In the genomic region with DNA sequence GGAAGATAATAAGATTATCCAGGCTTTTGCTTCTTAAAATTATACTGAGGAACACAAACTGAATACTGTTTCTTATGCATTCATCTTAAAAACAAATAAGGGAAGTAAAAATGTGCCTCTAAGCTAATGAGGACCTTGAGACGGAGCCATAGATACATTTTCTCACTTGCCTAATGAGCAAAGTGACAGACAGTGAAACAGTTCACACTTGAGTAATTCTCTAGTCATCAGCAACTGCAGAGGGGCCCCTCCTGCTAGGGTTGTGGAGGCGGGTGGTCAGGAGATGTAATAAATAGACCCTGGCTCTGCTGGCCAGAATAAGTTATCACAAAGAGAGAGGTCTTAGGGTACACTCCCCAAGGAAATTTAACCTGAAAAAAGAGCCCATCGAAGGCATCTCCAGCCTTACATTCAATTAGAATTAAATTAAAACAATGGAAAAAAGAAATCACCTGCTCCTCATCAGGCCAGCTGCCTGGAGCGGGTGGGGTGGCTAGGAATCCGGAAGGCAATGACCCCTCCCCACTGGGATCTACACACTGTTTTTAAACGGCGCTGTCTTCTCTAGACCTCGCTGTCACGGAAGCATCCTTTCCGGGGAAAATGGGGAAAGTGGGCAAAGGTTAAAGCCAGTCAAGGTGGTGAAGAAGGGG, we compare ENCODE assay signal across 7 cellular contexts. TPM values are rescaled to one million over a fixed set of nuclear protein-coding genes. Genes with fewer than 3 reads are reported as not detected.
DNase-seq lines count a peak whose midpoint lies in the region; ATAC-seq and FAIRE-seq lines count a peak whose summit lies in the region.

No MANE protein-coding gene starts in this region.

- no peak for DNase-seq in GM19239 (ENCODE audit: insufficient read length, low spot score)
- no peak for DNase-seq in activated naive CD4-positive, alpha-beta T cell treated with anti-CD3 and anti-CD28 coated beads, Interleukin-2, amount 10 ng/mL, durations not matched to agents 7 days and 5 days
- no peak for DNase-seq in hepatic stellate cell (ENCODE audit: low spot score)
- DNase-seq in activated T-cell treated with anti-CD3 and anti-CD28 coated beads, Interleukin-2, amount 50 U/mL, for 4 hours, result no peak

- FAIRE-seq in GM19239 (lab: Jason Lieb, UNC), result peak; percentile 94

- H3K36me3 Mint-ChIP-seq in IgD-negative memory B cell, result no peaks in the 10 kb centered on the region
- no peaks in the 10 kb centered on the region for H3K36me3 Mint-ChIP-seq in stimulated activated memory B cell treated with anti-CD40 and anti-IgM and Interleukin-4, amounts not matched to agents 10 μg/mL and 1 μg/mL and 100 μg/mL, for 72 hours
- no peaks in the 10 kb centered on the region for H3K36me3 Mint-ChIP-seq in activated naive CD4-positive, alpha-beta T cell treated with anti-CD3 and anti-CD28 coated beads, Interleukin-2, amount 10 ng/mL, durations not matched to agents 7 days and 5 days
- H3K36me3 Mint-ChIP-seq in activated T-cell treated with anti-CD3 and anti-CD28 coated beads, Interleukin-2, amount 50 U/mL, for 4 hours (ENCODE audit: insufficient read depth), result no peaks in the 10 kb centered on the region

- no peaks in the 10 kb centered on the region for H3K9me3 Mint-ChIP-seq in IgD-negative memory B cell
- H3K9me3 Mint-ChIP-seq in stimulated activated memory B cell treated with anti-CD40 and anti-IgM and Interleukin-4, amounts not matched to agents 10 μg/mL and 1 μg/mL and 100 μg/mL, for 72 hours, result no peaks in the 10 kb centered on the region
- no peaks in the 10 kb centered on the region for H3K9me3 Mint-ChIP-seq in activated naive CD4-positive, alpha-beta T cell treated with anti-CD3 and anti-CD28 coated beads, Interleukin-2, amount 10 ng/mL, durations not matched to agents 7 days and 5 days
- H3K9me3 Mint-ChIP-seq in activated T-cell treated with anti-CD3 and anti-CD28 coated beads, Interleukin-2, amount 50 U/mL, for 4 hours, result no peaks in the 10 kb centered on the region

- H3K4me1 Mint-ChIP-seq in IgD-negative memory B cell, result peaks cover 29 to 52% (median 35%) of the 10 kb centered on the region in 3 donors
- peaks cover 45% of the 10 kb centered on the region for H3K4me1 Mint-ChIP-seq in stimulated activated memory B cell treated with anti-CD40 and anti-IgM and Interleukin-4, amounts not matched to agents 10 μg/mL and 1 μg/mL and 100 μg/mL, for 72 hours
- peaks cover 5% of the 10 kb centered on the region for H3K4me1 Mint-ChIP-seq in activated naive CD4-positive, alpha-beta T cell treated with anti-CD3 and anti-CD28 coated beads, Interleukin-2, amount 10 ng/mL, durations not matched to agents 7 days and 5 days
- H3K4me1 Mint-ChIP-seq in activated T-cell treated with anti-CD3 and anti-CD28 coated beads, Interleukin-2, amount 50 U/mL, for 4 hours (ENCODE audit: low read depth), result peaks cover 4% of the 10 kb centered on the region

- ATAC-seq in HG02798 (IDR thresholded peaks at IDR 0.05; ENCODE audit: poor library complexity, unreplicated experiment), result peak; percentile 83
- ATAC-seq in stimulated activated memory B cell treated with anti-CD40 and anti-IgM and Interleukin-4, amounts not matched to agents 10 μg/mL and 1 μg/mL and 100 μg/mL, for 72 hours, result peak; percentile 93
- no peak for ATAC-seq in activated T-cell treated with anti-CD3 and anti-CD28 coated beads, Interleukin-2, amount 50 U/mL, for 4 hours

- CTCF ChIA-PET in activated naive CD4-positive, alpha-beta T cell treated with anti-CD3 and anti-CD28 coated beads, Interleukin-2, amount 10 ng/mL, durations not matched to agents 7 days and 5 days (lab: Charles Lee), result interaction anchor here (0.6 to 1.5 kb wide), 2 partner anchors 23 to 39 kb away, joined by 3 to 5 read pairs; no protein-coding TSS in a partner anchor

- H3K27me3 Mint-ChIP-seq in IgD-negative memory B cell, result peaks cover 3% of the 10 kb centered on the region
- no peaks in the 10 kb centered on the region for H3K27me3 Mint-ChIP-seq in stimulated activated memory B cell treated with anti-CD40 and anti-IgM and Interleukin-4, amounts not matched to agents 10 μg/mL and 1 μg/mL and 100 μg/mL, for 72 hours
- H3K27me3 Mint-ChIP-seq in activated naive CD4-positive, alpha-beta T cell treated with anti-CD3 and anti-CD28 coated beads, Interleukin-2, amount 10 ng/mL, durations not matched to agents 7 days and 5 days, result peaks cover 35% of the 10 kb centered on the region
- peaks cover 20% of the 10 kb centered on the region for H3K27me3 Mint-ChIP-seq in activated T-cell treated with anti-CD3 and anti-CD28 coated beads, Interleukin-2, amount 50 U/mL, for 4 hours (ENCODE audit: low read depth)

- peak overlapping the region; percentile 91 to 98 (median 93) for H3K27ac Mint-ChIP-seq in IgD-negative memory B cell
- peak overlapping the region; percentile 95 for H3K27ac Mint-ChIP-seq in stimulated activated memory B cell treated with anti-CD40 and anti-IgM and Interleukin-4, amounts not matched to agents 10 μg/mL and 1 μg/mL and 100 μg/mL, for 72 hours
- H3K27ac Mint-ChIP-seq in activated naive CD4-positive, alpha-beta T cell treated with anti-CD3 and anti-CD28 coated beads, Interleukin-2, amount 10 ng/mL, durations not matched to agents 7 days and 5 days, result no peak overlapping the region

- H3K4me3 Mint-ChIP-seq in IgD-negative memory B cell, result peak overlapping the region; percentile 62 to 92 (median 80)
- peak overlapping the region; percentile 71 for H3K4me3 Mint-ChIP-seq in stimulated activated memory B cell treated with anti-CD40 and anti-IgM and Interleukin-4, amounts not matched to agents 10 μg/mL and 1 μg/mL and 100 μg/mL, for 72 hours
- H3K4me3 Mint-ChIP-seq in activated naive CD4-positive, alpha-beta T cell treated with anti-CD3 and anti-CD28 coated beads, Interleukin-2, amount 10 ng/mL, durations not matched to agents 7 days and 5 days, result no peak overlapping the region
- no peak overlapping the region for H3K4me3 Mint-ChIP-seq in activated T-cell treated with anti-CD3 and anti-CD28 coated beads, Interleukin-2, amount 50 U/mL, for 4 hours

RNA-seq across cellular contexts. Expression of a gene that starts 32.6 kb away (rescaled TPM):
- 17.0 TPM for polyA plus RNA-seq in IgD-negative memory B cell
- total RNA-seq in activated T-cell treated with anti-CD3 and anti-CD28 coated beads, Interleukin-2, amount 50 U/mL, for 4 hours, result 10 to 100 TPM in 2 of 3 donors, 1 to 10 TPM in 1; 9.7 to 12.5 (median 10.2) TPM

RNA-seq across cellular contexts. Expression of a gene that starts 41.8 kb away (rescaled TPM):
- polyA plus RNA-seq in IgD-negative memory B cell, result 11.7 TPM
- total RNA-seq in activated T-cell treated with anti-CD3 and anti-CD28 coated beads, Interleukin-2, amount 50 U/mL, for 4 hours, result 10 to 100 TPM; 23.7 to 25.8 (median 24.8) TPM

Comparison
In these comparisons a context has a peak if more than half of its experiments do, and no peak if none do; other contexts are left out.
1. ATAC-seq: peak in HG02798 (single experiment) and stimulated activated memory B cell treated with anti-CD40 and anti-IgM and Interleukin-4, amounts not matched to agents 10 μg/mL and 1 μg/mL and 100 μg/mL, for 72 hours (single experiment); none in activated T-cell treated with anti-CD3 and anti-CD28 coated beads, Interleukin-2, amount 50 U/mL, for 4 hours (0 of 2).
2. H3K4me3 Mint-ChIP-seq: peak in IgD-negative memory B cell (4 of 4) and stimulated activated memory B cell treated with anti-CD40 and anti-IgM and Interleukin-4, amounts not matched to agents 10 μg/mL and 1 μg/mL and 100 μg/mL, for 72 hours (single experiment); none in activated naive CD4-positive, alpha-beta T cell treated with anti-CD3 and anti-CD28 coated beads, Interleukin-2, amount 10 ng/mL, durations not matched to agents 7 days and 5 days (single experiment) and activated T-cell treated with anti-CD3 and anti-CD28 coated beads, Interleukin-2, amount 50 U/mL, for 4 hours (single experiment).